1 cellular context compared by ENCODE assay signal in the genomic region with DNA sequence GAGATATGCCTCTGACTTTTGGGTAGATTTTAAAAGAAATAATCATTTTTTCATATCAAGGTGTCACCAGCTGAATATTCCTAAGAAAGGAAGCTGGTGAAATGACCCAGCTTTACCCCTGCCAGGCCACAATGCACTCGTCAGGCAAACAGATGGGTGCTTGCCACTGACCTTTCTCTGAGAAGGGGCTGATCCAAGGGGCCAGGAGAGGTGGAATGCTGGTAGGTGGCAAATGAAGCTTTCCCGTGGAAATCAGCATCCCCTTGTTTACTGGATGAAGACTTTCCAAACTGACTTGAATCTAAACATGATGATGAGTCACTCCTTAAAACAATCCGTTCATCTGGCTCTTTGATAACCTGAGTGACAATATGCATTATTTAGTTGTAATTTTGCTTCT.
TF ChIP-seq lines count a peak whose summit lies in the region.

No MANE protein-coding gene starts in this region.

TF ChIP-seq in endothelial cell of umbilical vein, 7 proteins besides CTCF, POLR2A, EP300 and RAD21:
- TF ChIP-seq MAX (IDR thresholded peaks at IDR 0.05; ENCODE audit: insufficient read depth, insufficient read length) (no peak), JUN (IDR thresholded peaks at IDR 0.05; ENCODE audit: borderline replicate concordance, insufficient read depth, insufficient read length, low read depth) (peak; percentile 33), FOS (IDR thresholded peaks at IDR 0.05; ENCODE audit: borderline replicate concordance, insufficient read depth, low read length) (no peak)
